In genomic region chr1:58726581-58726980, GRCh38 we compare ENCODE assay signal across 10 cellular contexts. TPM values are rescaled to one million over a fixed set of nuclear protein-coding genes. Genes with fewer than 3 reads are reported as not detected.
A peak's percentile ranks its signal among the peaks of the same experiment; 100 is the strongest.
DNase-seq lines count a peak whose midpoint lies in the region; ATAC-seq, FAIRE-seq and TF ChIP-seq lines count a peak whose summit lies in the region.
"Had no signal": no experiment of that assay in that cellular context is flagged by ENCODE, and none has a peak within 500 bp of the region (broad histone marks: within the 10 kb centered on the region; RNA-seq: fewer than 3 reads in every experiment).

No MANE protein-coding gene starts in this region.

- dilution Hi-C loops in endothelial cell of umbilical vein (cut with MboI; ENCODE audit: extremely low pct_ligation_motif_present, low sequenced_read_pairs), result no loop called here

- H3K9me1 ChIP-seq in endothelial cell of umbilical vein (replicated peaks; ENCODE audit: control insufficient read depth, extremely low read depth, insufficient read depth, low read length), result no peaks in the 10 kb centered on the region

- no peak for FAIRE-seq in endothelial cell of umbilical vein (lab: Jason Lieb, UNC)
- FAIRE-seq: TTC549 had no signal

- peak overlapping the region; percentile 40 for H3K9ac ChIP-seq in endothelial cell of umbilical vein (replicated peaks; ENCODE audit: extremely low read depth, insufficient read depth, low read length)

- ATAC-seq in GM18867 (IDR thresholded peaks at IDR 0.05; ENCODE audit: unreplicated experiment), result peak; percentile 84
- ATAC-seq in GM21529 (IDR thresholded peaks at IDR 0.05; ENCODE audit: unreplicated experiment), result peak; percentile 82
- ATAC-seq in HG03342 (IDR thresholded peaks at IDR 0.05; ENCODE audit: unreplicated experiment), result peak; percentile 65

- H4K20me1 ChIP-seq in endothelial cell of umbilical vein (replicated peaks; ENCODE audit: control insufficient read depth, extremely low read depth, insufficient read depth, low read length), result no peaks in the 10 kb centered on the region

- no peak overlapping the region for H2AFZ ChIP-seq in endothelial cell of umbilical vein (ENCODE audit: low read depth, low read length)

- TF ChIP-seq POLR2A in endothelial cell of umbilical vein (IDR thresholded peaks at IDR 0.05; ENCODE audit: low read depth, low read length), result no peak

- no peaks in the 10 kb centered on the region for H3K9me3 ChIP-seq in endothelial cell of umbilical vein (replicated peaks; ENCODE audit: control insufficient read depth, insufficient read depth, low read length)
- H3K9me3 ChIP-seq: psoas muscle had no signal

- no peaks in the 10 kb centered on the region for H3K27me3 ChIP-seq in endothelial cell of umbilical vein (ENCODE audit: control insufficient read depth in 2 of 2, insufficient read depth in 2 of 2, low read length in 2 of 2)

- peak overlapping the region; percentile 88 for H3K27ac ChIP-seq in endothelial cell of umbilical vein (ENCODE audit: insufficient read depth, low read depth, low read length)
- H3K27ac ChIP-seq: psoas muscle had no signal

- POLR2A ChIA-PET in endothelial cell of umbilical vein (lab: Charles Lee), result interaction anchor here (1.4 to 1.6 kb wide), 2 partner anchors 8 to 29 kb away, joined by 3 to 6 read pairs; no protein-coding TSS in a partner anchor

- no peaks in the 10 kb centered on the region for H3K79me2 ChIP-seq in endothelial cell of umbilical vein (ENCODE audit: control insufficient read depth, insufficient read depth, low read length)

- H3K4me3 ChIP-seq in endothelial cell of umbilical vein (replicated peaks in 1 of 3; ENCODE audit: insufficient read depth in 1 of 3, low read depth in 1 of 3, low read length in 3 of 3), result no peak overlapping the region
- H3K4me3 ChIP-seq: psoas muscle had no signal

- peak overlapping the region; percentile 41 for H3K4me2 ChIP-seq in endothelial cell of umbilical vein (ENCODE audit: insufficient read depth, low read length)

- BruUV-seq in endothelial cell of umbilical vein (replicated peaks; lab: Mats Ljungman, UMichigan), result no TSS peak

- DNase-seq in endothelial cell of umbilical vein (ENCODE audit: low read depth, low spot score), result no peak
- no peak for DNase-seq in globus pallidus (ENCODE audit: low spot score)
- DNase-seq in nucleus accumbens (lab: John Stamatoyannopoulos, UW), result no peak
- no peak for DNase-seq in GOT3 (lab: John Stamatoyannopoulos, UW)
- DNase-seq: psoas muscle, trophoblast cell had no signal

- intact Hi-C loops in endothelial cell of umbilical vein (cut with micrococcal nuclease), result no loop called here

- no peaks in the 10 kb centered on the region for H3K36me3 ChIP-seq in endothelial cell of umbilical vein (ENCODE audit: control insufficient read depth in 2 of 2, extremely low read depth in 1 of 2, insufficient read depth in 2 of 2, low read length in 2 of 2)

- TF ChIP-seq CTCF in endothelial cell of umbilical vein (IDR thresholded peaks at IDR 0.05; ENCODE audit: extremely low read depth in 1 of 2, insufficient read depth in 1 of 2, low read depth in 1 of 2, low read length in 2 of 2), result no peak

- H3K4me1 ChIP-seq in endothelial cell of umbilical vein (ENCODE audit: control insufficient read depth, extremely low read depth, insufficient read depth, low read length), result peaks cover 20% of the 10 kb centered on the region
- H3K4me1 ChIP-seq: psoas muscle had no signal

- CTCF ChIA-PET in endothelial cell of umbilical vein (lab: Charles Lee), result interaction anchor here (0.9 to 1.7 kb wide), 10 partner anchors 8 to 1033 kb away, joined by 3 to 11 read pairs (median 5); partner anchors contain the start of gene JUN

TF ChIP-seq in endothelial cell of umbilical vein, 7 proteins besides CTCF, POLR2A, EP300 and RAD21:
- TF ChIP-seq MYC (IDR thresholded peaks at IDR 0.05; ENCODE audit: low read depth, low read length) (no peak), FOS (IDR thresholded peaks at IDR 0.05; ENCODE audit: borderline replicate concordance, insufficient read depth, low read length) (no peak), GATA2 (IDR thresholded peaks at IDR 0.05; ENCODE audit: insufficient read depth, insufficient read length, low read depth, low read length) (no peak), POLR2AphosphoS5 (IDR thresholded peaks at IDR 0.05; ENCODE audit: insufficient read depth, low read depth, low read length) (no peak), EZH2 (IDR thresholded peaks at IDR 0.05; ENCODE audit: borderline replicate concordance, low read depth, low read length, severe bottlenecking) (no peak), JUN (IDR thresholded peaks at IDR 0.05; ENCODE audit: borderline replicate concordance, insufficient read depth, insufficient read length, low read depth) (no peak), MAX (IDR thresholded peaks at IDR 0.05; ENCODE audit: insufficient read depth, insufficient read length) (no peak)

RNA-seq across cellular contexts. Expression of gene MYSM1, which starts 26.7 kb away (rescaled TPM):
- total RNA-seq in endothelial cell of umbilical vein, result 31.8 and 36.5 TPM in 2 replicates
- polyA plus RNA-seq in endothelial cell of umbilical vein, result 5.7 and 8.2 TPM in 2 replicates
- 2.9 and 3.4 TPM in 2 replicates for polyA plus RNA-seq in endothelial cell of umbilical vein (2011; cell fraction: cytosol; rRNA removed)
- polyA plus RNA-seq in endothelial cell of umbilical vein (2011; cell fraction: nucleus; rRNA removed), result 38.0 and 50.2 TPM in 2 replicates
- 9.0 and 15.2 TPM in 2 replicates for polyA plus RNA-seq in endothelial cell of umbilical vein (2012)
- 17.0 and 17.3 TPM in 2 replicates for polyA minus RNA-seq in endothelial cell of umbilical vein
- polyA minus RNA-seq in endothelial cell of umbilical vein (2011; cell fraction: cytosol; rRNA and poly(A)+ RNA removed), result 2.3 TPM
- polyA minus RNA-seq in endothelial cell of umbilical vein (2011; cell fraction: nucleus; rRNA and poly(A)+ RNA removed), result 37.4 and 47.6 TPM in 2 replicates

RNA-seq across cellular contexts. Expression of gene JUN, which starts 57.3 kb away (rescaled TPM):
- 81.1 and 88.3 TPM in 2 replicates for total RNA-seq in endothelial cell of umbilical vein
- 80.0 and 89.3 TPM in 2 replicates for polyA plus RNA-seq in endothelial cell of umbilical vein
- 57.8 and 84.1 TPM in 2 replicates for polyA plus RNA-seq in endothelial cell of umbilical vein (2011; cell fraction: cytosol; rRNA removed)
- 130 and 140 TPM in 2 replicates for polyA plus RNA-seq in endothelial cell of umbilical vein (2011; cell fraction: nucleus; rRNA removed)
- 67.6 and 99.1 TPM in 2 replicates for polyA plus RNA-seq in endothelial cell of umbilical vein (2012)
- 50.1 and 61.0 TPM in 2 replicates for polyA minus RNA-seq in endothelial cell of umbilical vein
- polyA minus RNA-seq in endothelial cell of umbilical vein (2011; cell fraction: cytosol; rRNA and poly(A)+ RNA removed), result 12.2 TPM
- 92.9 and 191 TPM in 2 replicates for polyA minus RNA-seq in endothelial cell of umbilical vein (2011; cell fraction: nucleus; rRNA and poly(A)+ RNA removed)
